In the genomic region with DNA sequence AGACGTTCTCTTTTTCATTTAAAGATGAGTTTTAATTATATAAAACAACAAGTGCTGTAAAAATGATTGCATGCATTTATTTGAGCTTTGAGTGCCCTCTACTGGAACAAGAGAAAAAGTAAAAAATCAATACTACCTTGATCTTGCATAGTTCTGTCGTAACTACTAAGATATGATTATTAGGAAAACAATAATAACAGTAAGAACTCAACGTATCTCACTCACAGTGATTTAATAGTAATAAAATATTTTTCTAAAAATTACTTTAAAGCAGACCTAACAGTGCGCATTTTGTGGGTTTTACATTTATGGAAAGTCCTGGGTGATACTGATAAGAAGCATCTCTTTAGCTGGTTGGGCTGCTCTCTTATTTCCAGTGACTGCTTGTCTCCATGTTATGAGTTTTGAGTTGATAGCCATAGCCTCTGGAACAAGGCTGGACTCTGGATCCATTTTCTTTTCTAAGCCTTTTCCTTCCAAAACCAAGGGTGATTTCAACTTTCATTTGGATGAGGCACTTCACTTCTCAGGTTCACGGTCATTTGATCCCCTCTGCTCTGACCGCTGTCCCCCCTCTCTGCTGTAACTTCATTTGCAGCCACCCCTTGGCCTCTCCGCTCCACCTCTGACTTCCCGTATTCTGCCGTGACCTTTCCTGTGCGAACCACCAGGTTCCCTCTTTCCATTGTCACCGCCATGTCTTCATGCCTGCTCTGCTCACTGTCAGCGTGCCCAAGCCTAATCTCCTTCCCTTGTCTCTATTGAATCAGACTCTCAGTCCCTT, we compare ENCODE assay signal across 1 cellular context.
TF ChIP-seq lines count a peak whose summit lies in the region.

No MANE protein-coding gene starts in this region.

TF ChIP-seq in GM12878, 131 proteins besides CTCF, POLR2A, EP300 and RAD21:
- TF ChIP-seq, protein P1, sequence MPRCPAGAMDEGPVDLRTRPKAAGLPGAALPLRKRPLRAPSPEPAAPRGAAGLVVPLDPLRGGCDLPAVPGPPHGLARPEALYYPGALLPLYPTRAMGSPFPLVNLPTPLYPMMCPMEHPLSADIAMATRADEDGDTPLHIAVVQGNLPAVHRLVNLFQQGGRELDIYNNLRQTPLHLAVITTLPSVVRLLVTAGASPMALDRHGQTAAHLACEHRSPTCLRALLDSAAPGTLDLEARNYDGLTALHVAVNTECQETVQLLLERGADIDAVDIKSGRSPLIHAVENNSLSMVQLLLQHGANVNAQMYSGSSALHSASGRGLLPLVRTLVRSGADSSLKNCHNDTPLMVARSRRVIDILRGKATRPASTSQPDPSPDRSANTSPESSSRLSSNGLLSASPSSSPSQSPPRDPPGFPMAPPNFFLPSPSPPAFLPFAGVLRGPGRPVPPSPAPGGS (IDR thresholded peaks at IDR 0.05; ENCODE audit: borderline replicate concordance, insufficient read depth, low read depth, low read length, poor library complexity, severe bottlenecking), result no peak
- TF ChIP-seq MYB (IDR thresholded peaks at IDR 0.05; ENCODE audit: borderline replicate concordance, low read depth, low read length), result no peak
- TF ChIP-seq E2F4 (IDR thresholded peaks at IDR 0.05; ENCODE audit: low read depth, low read length), result no peak
- TF ChIP-seq, protein P2, sequence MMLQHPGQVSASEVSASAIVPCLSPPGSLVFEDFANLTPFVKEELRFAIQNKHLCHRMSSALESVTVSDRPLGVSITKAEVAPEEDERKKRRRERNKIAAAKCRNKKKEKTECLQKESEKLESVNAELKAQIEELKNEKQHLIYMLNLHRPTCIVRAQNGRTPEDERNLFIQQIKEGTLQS (IDR thresholded peaks at IDR 0.05; ENCODE audit: borderline replicate concordance, extremely low read depth, low read depth, low read length), result no peak
- TF ChIP-seq ZNF384 (IDR thresholded peaks at IDR 0.05; ENCODE audit: borderline replicate concordance, low read depth, low read length), result no peak
- TF ChIP-seq RUNX3 (IDR thresholded peaks at IDR 0.05; ENCODE audit: low read length), result no peak
- TF ChIP-seq ZNF274 (IDR thresholded peaks at IDR 0.05; ENCODE audit: insufficient read depth, insufficient read length), result no peak
- no peak for TF ChIP-seq TCF7 (IDR thresholded peaks at IDR 0.05; ENCODE audit: borderline replicate concordance)
- no peak for TF ChIP-seq KAT2A (conservative IDR thresholded peaks at IDR 0.05; ENCODE audit: control insufficient read depth, low read depth, low read length)
- TF ChIP-seq SMC3 (IDR thresholded peaks at IDR 0.05; ENCODE audit: borderline replicate concordance, low read length), result no peak; the same call in 1 of the 2 replicates
- no peak for TF ChIP-seq TCF12 (IDR thresholded peaks at IDR 0.05; ENCODE audit: low read depth, low read length)
- no peak for TF ChIP-seq CHD4 (IDR thresholded peaks at IDR 0.05)
- TF ChIP-seq BMI1 (IDR thresholded peaks at IDR 0.05; ENCODE audit: borderline replicate concordance), result no peak
- TF ChIP-seq EED (IDR thresholded peaks at IDR 0.05; ENCODE audit: low read depth), result no peak
- no peak for TF ChIP-seq FOS (IDR thresholded peaks at IDR 0.05; ENCODE audit: borderline replicate concordance, extremely low read depth, insufficient read length)
- TF ChIP-seq SIN3A (IDR thresholded peaks at IDR 0.05; ENCODE audit: low read depth, low read length), result no peak
TF ChIP-seq in GM12878: peak in this region for 0.
